In the genomic region with DNA sequence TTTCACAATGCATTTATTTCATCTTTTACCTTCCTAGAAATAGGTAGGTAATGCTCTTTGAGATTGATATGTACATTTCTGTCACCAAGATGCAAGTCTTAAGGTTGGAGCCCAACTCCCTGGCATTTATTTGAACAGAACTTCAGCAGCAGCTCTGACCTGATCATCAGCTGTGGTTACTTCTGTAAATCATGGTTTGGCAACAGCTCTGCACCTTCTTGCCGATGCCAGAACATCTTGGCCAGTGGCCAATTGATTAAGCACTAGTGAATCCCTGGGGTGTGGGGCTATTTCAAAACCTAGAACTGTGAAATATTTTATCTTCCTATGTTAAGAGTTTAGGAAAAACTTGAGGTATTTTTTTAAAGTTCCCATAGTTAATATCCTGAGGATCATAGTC, we compare ENCODE assay signal across 10 cellular contexts.
A peak's percentile ranks its signal among the peaks of the same experiment; 100 is the strongest.
DNase-seq lines count a peak whose midpoint lies in the region; ATAC-seq and TF ChIP-seq lines count a peak whose summit lies in the region.
"Had no signal": no experiment of that assay in that cellular context is flagged by ENCODE, and none has a peak within 500 bp of the region (broad histone marks: within the 10 kb centered on the region; RNA-seq: fewer than 3 reads in every experiment).

No MANE protein-coding gene starts in this region.

- TF ChIP-seq EP300 in gastroesophageal sphincter (IDR thresholded peaks at IDR 0.05): no peak

- intact Hi-C loops in Right ventricle myocardium superior (cut with DNase I): no loop called here

- H3K36me3 ChIP-seq in gastroesophageal sphincter: no peaks in the 10 kb centered on the region
- H3K36me3 ChIP-seq: adrenal gland had no signal

- 0 to 22% methylated on average over 1 of the region's 1 CpG for WGBS in gastroesophageal sphincter (ENCODE audit: low coverage in 1 of 2), 2 donors

- DNase-seq in AG04450 (ENCODE audit: low read depth, low spot score): peak; percentile 15
- peak; percentile 81 for DNase-seq in NCI-H1105 (lab: John Stamatoyannopoulos, UW)
- peak; percentile 76 for DNase-seq in amniotic epithelial cell (ENCODE audit: low read depth)
- DNase-seq in Right ventricle myocardium superior: no peak
- DNase-seq in activated CD8-positive, alpha-beta memory T cell treated with anti-CD3 and anti-CD28 coated beads, Interleukin-2, amount 50 U/mL, for 48 hours: no peak
- DNase-seq: KG1 had no signal

- no peak for TF ChIP-seq POLR2A in gastroesophageal sphincter (IDR thresholded peaks at IDR 0.05)

- TF ChIP-seq CTCF in AG04450 (IDR thresholded peaks at IDR 0.05; ENCODE audit: low read depth, low read length) (no peak), gastroesophageal sphincter (IDR thresholded peaks at IDR 0.05) (no peak)

- POLR2A ChIA-PET in AG04450 (lab: Yijun Ruan, JAX): no interaction called here

- H3K4me3 ChIP-seq in AG04450 (ENCODE audit: low read depth, low read length): no peak overlapping the region
- no peak overlapping the region for H3K4me3 ChIP-seq in gastroesophageal sphincter
- H3K4me3 ChIP-seq: adrenal gland had no signal

- peak; percentile 28 for ATAC-seq in GM19452 (IDR thresholded peaks at IDR 0.05; ENCODE audit: unreplicated experiment)
- no peak for ATAC-seq in Right ventricle myocardium superior (ENCODE audit: poor library complexity)
- ATAC-seq in gastroesophageal sphincter: no peak
- ATAC-seq in GM21723 (IDR thresholded peaks at IDR 0.05; ENCODE audit: unreplicated experiment): no peak

- H3K27me3 ChIP-seq in AG04450 (ENCODE audit: control insufficient read depth, insufficient read depth, low read length) (no peaks in the 10 kb centered on the region), gastroesophageal sphincter (no peaks in the 10 kb centered on the region)
- H3K27me3 ChIP-seq: adrenal gland had no signal

- H3K9me3 ChIP-seq in AG04450 (ENCODE audit: control insufficient read depth, insufficient read depth, low read length) (no peaks in the 10 kb centered on the region), gastroesophageal sphincter (peaks cover 0 to 18% (median 0%) of the 10 kb centered on the region in 3 donors)
- H3K9me3 ChIP-seq: adrenal gland had no signal

- no peaks in the 10 kb centered on the region for H3K4me1 ChIP-seq in gastroesophageal sphincter
- H3K4me1 ChIP-seq: adrenal gland had no signal

- no peak overlapping the region for H3K27ac ChIP-seq in AG04450 (ENCODE audit: low read depth, low read length)
- no peak overlapping the region for H3K27ac ChIP-seq in gastroesophageal sphincter
- H3K27ac ChIP-seq: adrenal gland had no signal

- CTCF ChIA-PET in AG04450 (lab: Charles Lee): no interaction called here

Comparison
In these comparisons a context has a peak if more than half of its experiments do, and no peak if none do; other contexts are left out.
1. DNase-seq: peak in AG04450 (single experiment), NCI-H1105 (single experiment) and amniotic epithelial cell (single experiment); none in Right ventricle myocardium superior (single experiment) and activated CD8-positive, alpha-beta memory T cell treated with anti-CD3 and anti-CD28 coated beads, Interleukin-2, amount 50 U/mL, for 48 hours (single experiment).